ENCODE assay signal across 1 cellular context in the genomic region with DNA sequence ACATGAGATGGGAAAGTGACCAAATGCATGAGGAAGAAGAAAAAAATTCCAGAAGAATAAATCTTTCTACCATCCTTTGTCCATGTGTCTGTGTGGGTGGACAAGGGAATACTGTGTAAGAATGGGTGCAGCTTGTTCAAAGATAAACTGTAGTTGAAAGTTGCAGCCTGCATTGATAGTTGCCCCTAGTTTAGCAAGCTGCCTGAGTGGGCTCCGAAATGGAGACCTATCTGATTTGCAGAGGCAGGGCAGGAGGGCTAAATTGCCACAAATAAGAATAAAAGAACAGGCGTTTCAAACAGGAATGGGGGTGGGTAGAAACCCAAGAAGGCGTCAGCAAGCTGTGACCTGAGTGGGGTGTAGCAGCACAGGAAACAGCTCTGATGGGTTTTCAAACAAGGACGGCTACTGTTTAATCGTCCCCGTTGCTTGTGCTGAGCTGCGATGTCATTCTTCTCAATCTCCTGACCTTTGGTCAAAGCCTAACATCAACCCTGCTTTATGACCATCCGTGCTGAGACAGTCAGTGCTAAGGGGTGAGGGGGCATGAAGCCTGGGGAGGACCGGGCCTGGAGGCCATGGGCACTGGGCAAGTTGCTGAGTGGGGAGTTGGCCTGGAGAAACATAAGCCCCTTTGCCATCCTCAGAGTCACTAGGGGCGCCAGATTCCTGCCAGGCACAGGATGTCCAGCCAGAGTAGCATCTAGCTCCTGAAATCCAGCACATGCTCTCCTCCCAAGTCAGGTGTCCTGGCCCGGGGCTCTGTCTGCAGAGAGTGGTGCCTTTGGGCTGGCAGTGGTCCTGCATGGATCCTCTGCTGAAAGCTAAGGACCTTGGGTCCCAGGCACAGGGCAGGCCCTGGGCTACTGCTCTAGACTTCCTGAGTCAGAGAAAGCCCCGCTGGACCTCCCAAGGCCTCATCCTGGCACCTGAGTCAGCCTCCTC.
TF ChIP-seq lines count a peak whose summit lies in the region.

No MANE protein-coding gene starts in this region.

TF ChIP-seq in HepG2, 621 proteins besides CTCF, POLR2A, EP300 and RAD21 (continued from another document and continues in another):
- TF ChIP-seq SOX13 (IDR thresholded peaks at IDR 0.05) (peak; percentile 19; the same call in 1 of the 2 replicates), SOX13 (CRISPR knock-in tag; conservative IDR thresholded peaks at IDR 0.05 in 1 of 2, IDR thresholded peaks at IDR 0.05 in 1 of 2) (peak in 1 of 2 experiments; percentile 63; a peak in 2 of 4 replicates), PAXIP1 (CRISPR knock-in tag; conservative IDR thresholded peaks at IDR 0.05) (peak; percentile 78), GTF3A (CRISPR knock-in tag; conservative IDR thresholded peaks at IDR 0.05) (no peak), ZNF83 (CRISPR knock-in tag; IDR thresholded peaks at IDR 0.05; ENCODE audit: borderline replicate concordance) (no peak), GFI1 (CRISPR knock-in tag; IDR thresholded peaks at IDR 0.05; ENCODE audit: borderline replicate concordance) (0 out of 2 replicates have a peak, but pooled peaks have one; percentile 56), KMT2B (CRISPR knock-in tag; IDR thresholded peaks at IDR 0.05) (no peak), ZNF280D (CRISPR knock-in tag; IDR thresholded peaks at IDR 0.05) (peak; percentile 50; the same call in 1 of the 2 replicates), ZNF10 (CRISPR knock-in tag; IDR thresholded peaks at IDR 0.05; ENCODE audit: borderline replicate concordance, low read depth) (no peak), RFX1 (IDR thresholded peaks at IDR 0.05) (no peak), ZBTB3 (CRISPR knock-in tag; IDR thresholded peaks at IDR 0.05; ENCODE audit: borderline replicate concordance, low read depth) (no peak), HMG20A (CRISPR knock-in tag; IDR thresholded peaks at IDR 0.05; ENCODE audit: borderline replicate concordance) (peak; percentile 12; the same call in 1 of the 2 replicates), MLLT10 (CRISPR knock-in tag; IDR thresholded peaks at IDR 0.05) (no peak), SMC3 (IDR thresholded peaks at IDR 0.05; ENCODE audit: low read length) (no peak; the same call in 1 of the 2 replicates), POGZ (CRISPR knock-in tag; IDR thresholded peaks at IDR 0.05) (no peak; the same call in 1 of the 2 replicates), BRCA1 (CRISPR knock-in tag; IDR thresholded peaks at IDR 0.05) (no peak), ZNF652 (CRISPR knock-in tag; IDR thresholded peaks at IDR 0.05; ENCODE audit: borderline replicate concordance, low read depth) (no peak), BCL6 (CRISPR knock-in tag; IDR thresholded peaks at IDR 0.05) (no peak), ZNF749 (CRISPR knock-in tag; IDR thresholded peaks at IDR 0.05; ENCODE audit: borderline replicate concordance) (no peak), ESRRA (CRISPR knock-in tag; IDR thresholded peaks at IDR 0.05; ENCODE audit: low read depth) (no peak), BATF2 (CRISPR knock-in tag; IDR thresholded peaks at IDR 0.05) (no peak), ZNF670 (CRISPR knock-in tag; IDR thresholded peaks at IDR 0.05; ENCODE audit: borderline replicate concordance) (no peak), FUBP1 (CRISPR knock-in tag; IDR thresholded peaks at IDR 0.05; ENCODE audit: borderline replicate concordance) (no peak), ZFP37 (CRISPR knock-in tag; IDR thresholded peaks at IDR 0.05; ENCODE audit: borderline replicate concordance) (no peak), ZNF451 (CRISPR knock-in tag; IDR thresholded peaks at IDR 0.05) (0 out of 2 replicates have a peak, but pooled peaks have one; percentile 38), RBM39 (IDR thresholded peaks at IDR 0.05; ENCODE audit: low read depth, low read length, poor library complexity, severe bottlenecking) (no peak), MZF1 (CRISPR knock-in tag; IDR thresholded peaks at IDR 0.05; ENCODE audit: borderline replicate concordance) (no peak), NBN (conservative IDR thresholded peaks at IDR 0.05) (no peak), REPIN1 (CRISPR knock-in tag; IDR thresholded peaks at IDR 0.05; ENCODE audit: borderline replicate concordance, low read depth) (peak; percentile 73; the same call in 1 of the 2 replicates), ZNF12 (CRISPR knock-in tag; IDR thresholded peaks at IDR 0.05) (no peak), ZNF549 (CRISPR knock-in tag; IDR thresholded peaks at IDR 0.05) (no peak)
- TF ChIP-seq, protein P1, sequence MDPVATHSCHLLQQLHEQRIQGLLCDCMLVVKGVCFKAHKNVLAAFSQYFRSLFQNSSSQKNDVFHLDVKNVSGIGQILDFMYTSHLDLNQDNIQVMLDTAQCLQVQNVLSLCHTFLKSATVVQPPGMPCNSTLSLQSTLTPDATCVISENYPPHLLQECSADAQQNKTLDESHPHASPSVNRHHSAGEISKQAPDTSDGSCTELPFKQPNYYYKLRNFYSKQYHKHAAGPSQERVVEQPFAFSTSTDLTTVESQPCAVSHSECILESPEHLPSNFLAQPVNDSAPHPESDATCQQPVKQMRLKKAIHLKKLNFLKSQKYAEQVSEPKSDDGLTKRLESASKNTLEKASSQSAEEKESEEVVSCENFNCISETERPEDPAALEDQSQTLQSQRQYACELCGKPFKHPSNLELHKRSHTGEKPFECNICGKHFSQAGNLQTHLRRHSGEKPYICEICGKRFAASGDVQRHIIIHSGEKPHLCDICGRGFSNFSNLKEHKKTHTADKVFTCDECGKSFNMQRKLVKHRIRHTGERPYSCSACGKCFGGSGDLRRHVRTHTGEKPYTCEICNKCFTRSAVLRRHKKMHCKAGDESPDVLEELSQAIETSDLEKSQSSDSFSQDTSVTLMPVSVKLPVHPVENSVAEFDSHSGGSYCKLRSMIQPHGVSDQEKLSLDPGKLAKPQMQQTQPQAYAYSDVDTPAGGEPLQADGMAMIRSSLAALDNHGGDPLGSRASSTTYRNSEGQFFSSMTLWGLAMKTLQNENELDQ (CRISPR knock-in tag; IDR thresholded peaks at IDR 0.05; ENCODE audit: borderline replicate concordance) = no peak
- TF ChIP-seq, protein P2, sequence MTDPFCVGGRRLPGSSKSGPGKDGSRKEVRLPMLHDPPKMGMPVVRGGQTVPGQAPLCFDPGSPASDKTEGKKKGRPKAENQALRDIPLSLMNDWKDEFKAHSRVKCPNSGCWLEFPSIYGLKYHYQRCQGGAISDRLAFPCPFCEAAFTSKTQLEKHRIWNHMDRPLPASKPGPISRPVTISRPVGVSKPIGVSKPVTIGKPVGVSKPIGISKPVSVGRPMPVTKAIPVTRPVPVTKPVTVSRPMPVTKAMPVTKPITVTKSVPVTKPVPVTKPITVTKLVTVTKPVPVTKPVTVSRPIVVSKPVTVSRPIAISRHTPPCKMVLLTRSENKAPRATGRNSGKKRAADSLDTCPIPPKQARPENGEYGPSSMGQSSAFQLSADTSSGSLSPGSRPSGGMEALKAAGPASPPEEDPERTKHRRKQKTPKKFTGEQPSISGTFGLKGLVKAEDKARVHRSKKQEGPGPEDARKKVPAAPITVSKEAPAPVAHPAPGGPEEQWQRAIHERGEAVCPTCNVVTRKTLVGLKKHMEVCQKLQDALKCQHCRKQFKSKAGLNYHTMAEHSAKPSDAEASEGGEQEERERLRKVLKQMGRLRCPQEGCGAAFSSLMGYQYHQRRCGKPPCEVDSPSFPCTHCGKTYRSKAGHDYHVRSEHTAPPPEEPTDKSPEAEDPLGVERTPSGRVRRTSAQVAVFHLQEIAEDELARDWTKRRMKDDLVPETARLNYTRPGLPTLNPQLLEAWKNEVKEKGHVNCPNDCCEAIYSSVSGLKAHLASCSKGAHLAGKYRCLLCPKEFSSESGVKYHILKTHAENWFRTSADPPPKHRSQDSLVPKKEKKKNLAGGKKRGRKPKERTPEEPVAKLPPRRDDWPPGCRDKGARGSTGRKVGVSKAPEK (CRISPR knock-in tag; IDR thresholded peaks at IDR 0.05; ENCODE audit: borderline replicate concordance) = peak; percentile 48; the same call in 1 of the 2 replicates
- TF ChIP-seq, protein P3, sequence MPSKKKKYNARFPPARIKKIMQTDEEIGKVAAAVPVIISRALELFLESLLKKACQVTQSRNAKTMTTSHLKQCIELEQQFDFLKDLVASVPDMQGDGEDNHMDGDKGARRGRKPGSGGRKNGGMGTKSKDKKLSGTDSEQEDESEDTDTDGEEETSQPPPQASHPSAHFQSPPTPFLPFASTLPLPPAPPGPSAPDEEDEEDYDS (CRISPR knock-in tag; IDR thresholded peaks at IDR 0.05) = no peak
- TF ChIP-seq, protein P4, sequence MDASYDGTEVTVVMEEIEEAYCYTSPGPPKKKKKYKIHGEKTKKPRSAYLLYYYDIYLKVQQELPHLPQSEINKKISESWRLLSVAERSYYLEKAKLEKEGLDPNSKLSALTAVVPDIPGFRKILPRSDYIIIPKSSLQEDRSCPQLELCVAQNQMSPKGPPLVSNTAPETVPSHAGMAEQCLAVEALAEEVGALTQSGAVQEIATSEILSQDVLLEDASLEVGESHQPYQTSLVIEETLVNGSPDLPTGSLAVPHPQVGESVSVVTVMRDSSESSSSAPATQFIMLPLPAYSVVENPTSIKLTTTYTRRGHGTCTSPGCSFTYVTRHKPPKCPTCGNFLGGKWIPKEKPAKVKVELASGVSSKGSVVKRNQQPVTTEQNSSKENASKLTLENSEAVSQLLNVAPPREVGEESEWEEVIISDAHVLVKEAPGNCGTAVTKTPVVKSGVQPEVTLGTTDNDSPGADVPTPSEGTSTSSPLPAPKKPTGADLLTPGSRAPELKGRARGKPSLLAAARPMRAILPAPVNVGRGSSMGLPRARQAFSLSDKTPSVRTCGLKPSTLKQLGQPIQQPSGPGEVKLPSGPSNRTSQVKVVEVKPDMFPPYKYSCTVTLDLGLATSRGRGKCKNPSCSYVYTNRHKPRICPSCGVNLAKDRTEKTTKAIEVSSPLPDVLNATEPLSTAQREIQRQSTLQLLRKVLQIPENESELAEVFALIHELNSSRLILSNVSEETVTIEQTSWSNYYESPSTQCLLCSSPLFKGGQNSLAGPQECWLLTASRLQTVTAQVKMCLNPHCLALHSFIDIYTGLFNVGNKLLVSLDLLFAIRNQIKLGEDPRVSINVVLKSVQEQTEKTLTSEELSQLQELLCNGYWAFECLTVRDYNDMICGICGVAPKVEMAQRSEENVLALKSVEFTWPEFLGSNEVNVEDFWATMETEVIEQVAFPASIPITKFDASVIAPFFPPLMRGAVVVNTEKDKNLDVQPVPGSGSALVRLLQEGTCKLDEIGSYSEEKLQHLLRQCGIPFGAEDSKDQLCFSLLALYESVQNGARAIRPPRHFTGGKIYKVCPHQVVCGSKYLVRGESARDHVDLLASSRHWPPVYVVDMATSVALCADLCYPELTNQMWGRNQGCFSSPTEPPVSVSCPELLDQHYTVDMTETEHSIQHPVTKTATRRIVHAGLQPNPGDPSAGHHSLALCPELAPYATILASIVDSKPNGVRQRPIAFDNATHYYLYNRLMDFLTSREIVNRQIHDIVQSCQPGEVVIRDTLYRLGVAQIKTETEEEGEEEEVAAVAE (CRISPR knock-in tag; IDR thresholded peaks at IDR 0.05; ENCODE audit: borderline replicate concordance) = no peak
